In genomic region chr17:28033972-28034714, GRCh38 we compare ENCODE assay signal across 13 cellular contexts. TPM values are rescaled to one million over a fixed set of nuclear protein-coding genes. Genes with fewer than 3 reads are reported as not detected.
DNase-seq lines count a peak whose midpoint lies in the region; ATAC-seq lines count a peak whose summit lies in the region.
"Had no signal": no experiment of that assay in that cellular context is flagged by ENCODE, and none has a peak within 500 bp of the region (broad histone marks: within the 10 kb centered on the region; RNA-seq: fewer than 3 reads in every experiment).

No MANE protein-coding gene starts in this region.

- H3K36me3 Mint-ChIP-seq in activated CD4-positive, alpha-beta T cell treated with anti-CD3 and anti-CD28 coated beads, Interleukin-2, amount 10 ng/mL, durations not matched to agents 24 days and 14 days (ENCODE audit: low read depth), result no peaks in the 10 kb centered on the region
- no peaks in the 10 kb centered on the region for H3K36me3 Mint-ChIP-seq in activated CD4-positive, alpha-beta T cell treated with anti-CD3 and anti-CD28 coated beads, Interleukin-2, amount 10 ng/mL, durations not matched to agents 7 days and 5 days (ENCODE audit: low read depth)

- H3K27me3 Mint-ChIP-seq in activated CD4-positive, alpha-beta T cell treated with anti-CD3 and anti-CD28 coated beads, Interleukin-2, amount 10 ng/mL, durations not matched to agents 24 days and 14 days, result peaks cover 11% of the 10 kb centered on the region
- H3K27me3 Mint-ChIP-seq in activated CD4-positive, alpha-beta T cell treated with anti-CD3 and anti-CD28 coated beads, Interleukin-2, amount 10 ng/mL, durations not matched to agents 7 days and 5 days, result peaks cover 8% of the 10 kb centered on the region

- CTCF ChIA-PET in activated CD4-positive, alpha-beta T cell treated with anti-CD3 and anti-CD28 coated beads, Interleukin-2, amount 10 ng/mL, durations not matched to agents 7 days and 5 days (lab: Charles Lee), result interaction anchor here (0.6 to 1.4 kb wide), 2 partner anchors 130 to 397 kb away, joined by 4 read pairs; no protein-coding TSS in a partner anchor

- H3K4me1 Mint-ChIP-seq in activated CD4-positive, alpha-beta T cell treated with anti-CD3 and anti-CD28 coated beads, Interleukin-2, amount 10 ng/mL, durations not matched to agents 24 days and 14 days, result peaks cover 7% of the 10 kb centered on the region
- H3K4me1 Mint-ChIP-seq in activated CD4-positive, alpha-beta T cell treated with anti-CD3 and anti-CD28 coated beads, Interleukin-2, amount 10 ng/mL, durations not matched to agents 7 days and 5 days, result peaks cover 10% of the 10 kb centered on the region

- H3K4me3 Mint-ChIP-seq in activated CD4-positive, alpha-beta T cell treated with anti-CD3 and anti-CD28 coated beads, Interleukin-2, amount 10 ng/mL, durations not matched to agents 24 days and 14 days, result no peak overlapping the region
- no peak overlapping the region for H3K4me3 Mint-ChIP-seq in activated CD4-positive, alpha-beta T cell treated with anti-CD3 and anti-CD28 coated beads, Interleukin-2, amount 10 ng/mL, durations not matched to agents 7 days and 5 days
- H3K4me3 Mint-ChIP-seq: activated CD4-positive, alpha-beta memory T cell treated with anti-CD3 and anti-CD28 coated beads, Interleukin-2, amount 10 ng/mL, durations not matched to agents 7 days and 5 days had no signal

- no peak for ATAC-seq in GM21447 (IDR thresholded peaks at IDR 0.05; ENCODE audit: unreplicated experiment)
- ATAC-seq: left lung had no signal

- POLR2A ChIA-PET in activated CD4-positive, alpha-beta T cell treated with anti-CD3 and anti-CD28 coated beads, Interleukin-2, amount 10 ng/mL, durations not matched to agents 7 days and 5 days (lab: Charles Lee), result no interaction called here

- DNase-seq in activated CD4-positive, alpha-beta T cell treated with anti-CD3 and anti-CD28 coated beads, Interleukin-2, amount 10 ng/mL, durations not matched to agents 24 days and 14 days, result peak; percentile 52
- no peak for DNase-seq in activated CD4-positive, alpha-beta T cell treated with anti-CD3 and anti-CD28 coated beads, Interleukin-2, amount 10 ng/mL, durations not matched to agents 7 days and 5 days
- peak; percentile 55 for DNase-seq in UCSD-AML1 (lab: John Stamatoyannopoulos, UW; ENCODE audit: unreplicated experiment)
- peak; percentile 68 for DNase-seq in glomerular endothelial cell (ENCODE audit: extremely low read depth, low read depth, low spot score)
- DNase-seq in dedifferentiated amniotic fluid mesenchymal stem cell (ENCODE audit: extremely low spot score), result no peak
- DNase-seq in NCI-H1417 treated with DMSO at 0.1 percent for 48 hours (lab: John Stamatoyannopoulos, UW), result no peak
- DNase-seq: activated CD4-positive, alpha-beta memory T cell treated with anti-CD3 and anti-CD28 coated beads, Interleukin-2, amount 10 ng/mL, durations not matched to agents 7 days and 5 days; AML-193; left lung; stimulated activated CD4-positive, alpha-beta T cell treated with anti-CD3 and anti-CD28 coated beads, Interleukin-2, amount 100 ng/mL, for 24 hours had no signal

- intact Hi-C loops in activated CD4-positive, alpha-beta T cell treated with anti-CD3 and anti-CD28 coated beads, Interleukin-2, amount 10 ng/mL, durations not matched to agents 24 days and 14 days (cut with micrococcal nuclease), result no loop called here

- H3K27ac ChIP-seq in temporal lobe (ENCODE audit: low read depth, low read length), result peak overlapping the region; percentile 19
- H3K27ac ChIP-seq: tibial nerve had no signal

- H3K9me3 Mint-ChIP-seq in activated CD4-positive, alpha-beta T cell treated with anti-CD3 and anti-CD28 coated beads, Interleukin-2, amount 10 ng/mL, durations not matched to agents 24 days and 14 days, result no peaks in the 10 kb centered on the region
- H3K9me3 Mint-ChIP-seq in activated CD4-positive, alpha-beta T cell treated with anti-CD3 and anti-CD28 coated beads, Interleukin-2, amount 10 ng/mL, durations not matched to agents 7 days and 5 days, result peaks cover 4% of the 10 kb centered on the region

- no peak overlapping the region for H3K27ac Mint-ChIP-seq in activated CD4-positive, alpha-beta T cell treated with anti-CD3 and anti-CD28 coated beads, Interleukin-2, amount 10 ng/mL, durations not matched to agents 24 days and 14 days
- no peak overlapping the region for H3K27ac Mint-ChIP-seq in activated CD4-positive, alpha-beta T cell treated with anti-CD3 and anti-CD28 coated beads, Interleukin-2, amount 10 ng/mL, durations not matched to agents 7 days and 5 days
- H3K27ac Mint-ChIP-seq: activated CD4-positive, alpha-beta memory T cell treated with anti-CD3 and anti-CD28 coated beads, Interleukin-2, amount 10 ng/mL, durations not matched to agents 7 days and 5 days had no signal

RNA-seq across cellular contexts. Expression of gene NLK, which starts 8.3 kb away (rescaled TPM):
- total RNA-seq in activated CD4-positive, alpha-beta T cell treated with anti-CD3 and anti-CD28 coated beads, Interleukin-2, amount 10 ng/mL, durations not matched to agents 24 days and 14 days, result 11.4 and 12.0 TPM in 2 replicates
- 10 to 100 TPM; 13.3 to 15.7 TPM for total RNA-seq in activated CD4-positive, alpha-beta T cell treated with anti-CD3 and anti-CD28 coated beads, Interleukin-2, amount 10 ng/mL, durations not matched to agents 7 days and 5 days
- total RNA-seq in glomerular endothelial cell, result 34.0 and 40.8 TPM in 2 replicates
- 33.9 TPM for total RNA-seq in temporal lobe

Comparison
In these comparisons a context has a peak if more than half of its experiments do, and no peak if none do; other contexts are left out.
1. DNase-seq: peak in activated CD4-positive, alpha-beta T cell treated with anti-CD3 and anti-CD28 coated beads, Interleukin-2, amount 10 ng/mL, durations not matched to agents 24 days and 14 days (single experiment), UCSD-AML1 (single experiment) and glomerular endothelial cell (single experiment); none in activated CD4-positive, alpha-beta T cell treated with anti-CD3 and anti-CD28 coated beads, Interleukin-2, amount 10 ng/mL, durations not matched to agents 7 days and 5 days (single experiment), dedifferentiated amniotic fluid mesenchymal stem cell (single experiment) and NCI-H1417 treated with DMSO at 0.1 percent for 48 hours (single experiment).